In the genomic region with DNA sequence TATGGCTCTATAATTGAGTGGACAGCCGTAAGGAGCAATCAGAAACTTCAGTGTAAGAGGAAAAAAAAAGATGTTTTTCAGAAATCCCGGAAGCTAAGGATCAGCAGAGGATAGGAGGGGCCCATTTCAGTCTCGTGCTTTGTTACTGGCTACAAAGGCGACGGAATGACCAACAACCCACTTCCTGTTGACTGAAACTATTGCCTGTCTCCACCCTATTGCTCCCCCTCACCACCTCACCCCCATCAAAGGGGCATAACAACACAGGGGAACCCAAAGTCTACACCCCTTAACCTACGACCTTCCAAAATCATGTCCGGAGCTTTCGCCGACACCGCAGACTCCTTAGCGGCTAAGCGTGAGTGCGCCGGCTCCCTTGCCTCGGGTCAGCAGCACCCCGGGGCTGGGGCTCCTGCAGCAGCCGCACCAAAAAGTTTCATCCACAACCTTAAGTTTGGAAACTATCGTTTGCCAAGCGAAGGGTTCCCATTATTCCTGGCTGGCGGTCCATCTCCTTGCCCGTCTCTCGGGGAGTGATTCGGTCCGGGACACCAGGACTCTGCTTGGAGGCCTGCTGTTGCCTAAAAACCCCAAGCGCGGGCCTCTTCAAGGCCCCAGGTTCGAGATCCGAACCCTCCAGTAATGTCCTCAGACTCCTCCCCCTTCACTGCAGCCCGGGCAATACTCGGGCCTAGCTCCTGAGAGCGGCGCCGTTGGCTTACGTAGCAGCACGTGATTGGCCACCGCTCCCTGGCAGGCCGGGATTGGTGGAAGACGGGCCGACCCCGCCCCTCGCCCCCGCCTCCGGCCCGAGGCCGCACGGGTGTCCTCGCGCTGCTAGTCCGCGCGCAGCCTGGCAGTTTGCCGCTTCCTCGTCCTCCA, we compare ENCODE assay signal across 1 cellular context.
TF ChIP-seq lines count a peak whose summit lies in the region.

A gene (plus strand): TSS at position 840 of the 882 bp plus-strand sequence. CDS start 53 bp downstream, outside the sequence.

TF ChIP-seq in HEK293, 187 proteins besides CTCF, POLR2A, EP300 and RAD21 (continued from another document and continues in another):
- TF ChIP-seq, protein P1, sequence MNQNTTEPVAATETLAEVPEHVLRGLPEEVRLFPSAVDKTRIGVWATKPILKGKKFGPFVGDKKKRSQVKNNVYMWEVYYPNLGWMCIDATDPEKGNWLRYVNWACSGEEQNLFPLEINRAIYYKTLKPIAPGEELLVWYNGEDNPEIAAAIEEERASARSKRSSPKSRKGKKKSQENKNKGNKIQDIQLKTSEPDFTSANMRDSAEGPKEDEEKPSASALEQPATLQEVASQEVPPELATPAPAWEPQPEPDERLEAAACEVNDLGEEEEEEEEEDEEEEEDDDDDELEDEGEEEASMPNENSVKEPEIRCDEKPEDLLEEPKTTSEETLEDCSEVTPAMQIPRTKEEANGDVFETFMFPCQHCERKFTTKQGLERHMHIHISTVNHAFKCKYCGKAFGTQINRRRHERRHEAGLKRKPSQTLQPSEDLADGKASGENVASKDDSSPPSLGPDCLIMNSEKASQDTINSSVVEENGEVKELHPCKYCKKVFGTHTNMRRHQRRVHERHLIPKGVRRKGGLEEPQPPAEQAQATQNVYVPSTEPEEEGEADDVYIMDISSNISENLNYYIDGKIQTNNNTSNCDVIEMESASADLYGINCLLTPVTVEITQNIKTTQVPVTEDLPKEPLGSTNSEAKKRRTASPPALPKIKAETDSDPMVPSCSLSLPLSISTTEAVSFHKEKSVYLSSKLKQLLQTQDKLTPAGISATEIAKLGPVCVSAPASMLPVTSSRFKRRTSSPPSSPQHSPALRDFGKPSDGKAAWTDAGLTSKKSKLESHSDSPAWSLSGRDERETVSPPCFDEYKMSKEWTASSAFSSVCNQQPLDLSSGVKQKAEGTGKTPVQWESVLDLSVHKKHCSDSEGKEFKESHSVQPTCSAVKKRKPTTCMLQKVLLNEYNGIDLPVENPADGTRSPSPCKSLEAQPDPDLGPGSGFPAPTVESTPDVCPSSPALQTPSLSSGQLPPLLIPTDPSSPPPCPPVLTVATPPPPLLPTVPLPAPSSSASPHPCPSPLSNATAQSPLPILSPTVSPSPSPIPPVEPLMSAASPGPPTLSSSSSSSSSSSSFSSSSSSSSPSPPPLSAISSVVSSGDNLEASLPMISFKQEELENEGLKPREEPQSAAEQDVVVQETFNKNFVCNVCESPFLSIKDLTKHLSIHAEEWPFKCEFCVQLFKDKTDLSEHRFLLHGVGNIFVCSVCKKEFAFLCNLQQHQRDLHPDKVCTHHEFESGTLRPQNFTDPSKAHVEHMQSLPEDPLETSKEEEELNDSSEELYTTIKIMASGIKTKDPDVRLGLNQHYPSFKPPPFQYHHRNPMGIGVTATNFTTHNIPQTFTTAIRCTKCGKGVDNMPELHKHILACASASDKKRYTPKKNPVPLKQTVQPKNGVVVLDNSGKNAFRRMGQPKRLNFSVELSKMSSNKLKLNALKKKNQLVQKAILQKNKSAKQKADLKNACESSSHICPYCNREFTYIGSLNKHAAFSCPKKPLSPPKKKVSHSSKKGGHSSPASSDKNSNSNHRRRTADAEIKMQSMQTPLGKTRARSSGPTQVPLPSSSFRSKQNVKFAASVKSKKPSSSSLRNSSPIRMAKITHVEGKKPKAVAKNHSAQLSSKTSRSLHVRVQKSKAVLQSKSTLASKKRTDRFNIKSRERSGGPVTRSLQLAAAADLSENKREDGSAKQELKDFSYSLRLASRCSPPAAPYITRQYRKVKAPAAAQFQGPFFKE (tag by site-specific recombination; IDR thresholded peaks at IDR 0.05; ENCODE audit: borderline replicate concordance) = no peak
- 0 out of 2 replicates have a peak, but pooled peaks have one; percentile 28 for TF ChIP-seq ZEB2 (tag by site-specific recombination; IDR thresholded peaks at IDR 0.05)
- TF ChIP-seq ZNF423 (tag by site-specific recombination; IDR thresholded peaks at IDR 0.05) = 0 out of 2 replicates have a peak, but pooled peaks have one; percentile 50
- TF ChIP-seq ZNF660 (tag by site-specific recombination; IDR thresholded peaks at IDR 0.05) = no peak; the same call in none of the 2 replicates
- TF ChIP-seq ZNF239 (tag by site-specific recombination; IDR thresholded peaks at IDR 0.05) = no peak
- 0 out of 2 replicates have a peak, but pooled peaks have one; percentile 56 for TF ChIP-seq KLF7 (tag by site-specific recombination; IDR thresholded peaks at IDR 0.05; ENCODE audit: borderline replicate concordance)
- TF ChIP-seq MEIS1 (CRISPR knock-in tag; IDR thresholded peaks at IDR 0.05; ENCODE audit: borderline replicate concordance) = no peak
- TF ChIP-seq ZNF274 (IDR thresholded peaks at IDR 0.05; ENCODE audit: low read length) = no peak
- no peak for TF ChIP-seq ZNF274 (tag by site-specific recombination; IDR thresholded peaks at IDR 0.05; ENCODE audit: borderline replicate concordance)
- TF ChIP-seq, protein P2, sequence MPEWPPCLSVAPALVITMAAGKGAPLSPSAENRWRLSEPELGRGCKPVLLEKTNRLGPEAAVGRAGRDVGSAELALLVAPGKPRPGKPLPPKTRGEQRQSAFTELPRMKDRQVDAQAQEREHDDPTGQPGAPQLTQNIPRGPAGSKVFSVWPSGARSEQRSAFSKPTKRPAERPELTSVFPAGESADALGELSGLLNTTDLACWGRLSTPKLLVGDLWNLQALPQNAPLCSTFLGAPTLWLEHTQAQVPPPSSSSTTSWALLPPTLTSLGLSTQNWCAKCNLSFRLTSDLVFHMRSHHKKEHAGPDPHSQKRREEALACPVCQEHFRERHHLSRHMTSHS (tag by site-specific recombination; IDR thresholded peaks at IDR 0.05) = no peak
- no peak for TF ChIP-seq ZNF658 (tag by site-specific recombination; IDR thresholded peaks at IDR 0.05)
- TF ChIP-seq ZNF214 (tag by site-specific recombination; IDR thresholded peaks at IDR 0.05; ENCODE audit: borderline replicate concordance) = no peak
- TF ChIP-seq KLF10 (tag by site-specific recombination; IDR thresholded peaks at IDR 0.05) = peak; percentile 36; the same call in 1 of the 2 replicates
- no peak for TF ChIP-seq SCRT1 (tag by site-specific recombination; IDR thresholded peaks at IDR 0.05; ENCODE audit: borderline replicate concordance)
- 0 out of 2 replicates have a peak, but pooled peaks have one; percentile 25 for TF ChIP-seq ZSCAN16 (tag by site-specific recombination; IDR thresholded peaks at IDR 0.05)
- TF ChIP-seq, protein P3, sequence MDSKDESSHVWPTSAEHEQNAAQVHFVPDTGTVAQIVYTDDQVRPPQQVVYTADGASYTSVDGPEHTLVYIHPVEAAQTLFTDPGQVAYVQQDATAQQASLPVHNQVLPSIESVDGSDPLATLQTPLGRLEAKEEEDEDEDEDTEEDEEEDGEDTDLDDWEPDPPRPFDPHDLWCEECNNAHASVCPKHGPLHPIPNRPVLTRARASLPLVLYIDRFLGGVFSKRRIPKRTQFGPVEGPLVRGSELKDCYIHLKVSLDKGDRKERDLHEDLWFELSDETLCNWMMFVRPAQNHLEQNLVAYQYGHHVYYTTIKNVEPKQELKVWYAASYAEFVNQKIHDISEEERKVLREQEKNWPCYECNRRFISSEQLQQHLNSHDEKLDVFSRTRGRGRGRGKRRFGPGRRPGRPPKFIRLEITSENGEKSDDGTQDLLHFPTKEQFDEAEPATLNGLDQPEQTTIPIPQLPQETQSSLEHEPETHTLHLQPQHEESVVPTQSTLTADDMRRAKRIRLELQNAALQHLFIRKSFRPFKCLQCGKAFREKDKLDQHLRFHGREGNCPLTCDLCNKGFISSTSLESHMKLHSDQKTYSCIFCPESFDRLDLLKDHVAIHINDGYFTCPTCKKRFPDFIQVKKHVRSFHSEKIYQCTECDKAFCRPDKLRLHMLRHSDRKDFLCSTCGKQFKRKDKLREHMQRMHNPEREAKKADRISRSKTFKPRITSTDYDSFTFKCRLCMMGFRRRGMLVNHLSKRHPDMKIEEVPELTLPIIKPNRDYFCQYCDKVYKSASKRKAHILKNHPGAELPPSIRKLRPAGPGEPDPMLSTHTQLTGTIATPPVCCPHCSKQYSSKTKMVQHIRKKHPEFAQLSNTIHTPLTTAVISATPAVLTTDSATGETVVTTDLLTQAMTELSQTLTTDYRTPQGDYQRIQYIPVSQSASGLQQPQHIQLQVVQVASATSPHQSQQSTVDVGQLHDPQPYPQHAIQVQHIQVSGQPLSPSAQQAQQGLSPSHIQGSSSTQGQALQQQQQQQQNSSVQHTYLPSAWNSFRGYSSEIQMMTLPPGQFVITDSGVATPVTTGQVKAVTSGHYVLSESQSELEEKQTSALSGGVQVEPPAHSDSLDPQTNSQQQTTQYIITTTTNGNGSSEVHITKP (tag by site-specific recombination; IDR thresholded peaks at IDR 0.05) = peak; percentile 70
- TF ChIP-seq YY2 (tag by site-specific recombination; IDR thresholded peaks at IDR 0.05) = no peak
- no peak for TF ChIP-seq ZSCAN30 (tag by site-specific recombination; IDR thresholded peaks at IDR 0.05)
- TF ChIP-seq ZNF354C (tag by site-specific recombination; IDR thresholded peaks at IDR 0.05; ENCODE audit: borderline replicate concordance, low read depth) = no peak
- TF ChIP-seq, protein P4, sequence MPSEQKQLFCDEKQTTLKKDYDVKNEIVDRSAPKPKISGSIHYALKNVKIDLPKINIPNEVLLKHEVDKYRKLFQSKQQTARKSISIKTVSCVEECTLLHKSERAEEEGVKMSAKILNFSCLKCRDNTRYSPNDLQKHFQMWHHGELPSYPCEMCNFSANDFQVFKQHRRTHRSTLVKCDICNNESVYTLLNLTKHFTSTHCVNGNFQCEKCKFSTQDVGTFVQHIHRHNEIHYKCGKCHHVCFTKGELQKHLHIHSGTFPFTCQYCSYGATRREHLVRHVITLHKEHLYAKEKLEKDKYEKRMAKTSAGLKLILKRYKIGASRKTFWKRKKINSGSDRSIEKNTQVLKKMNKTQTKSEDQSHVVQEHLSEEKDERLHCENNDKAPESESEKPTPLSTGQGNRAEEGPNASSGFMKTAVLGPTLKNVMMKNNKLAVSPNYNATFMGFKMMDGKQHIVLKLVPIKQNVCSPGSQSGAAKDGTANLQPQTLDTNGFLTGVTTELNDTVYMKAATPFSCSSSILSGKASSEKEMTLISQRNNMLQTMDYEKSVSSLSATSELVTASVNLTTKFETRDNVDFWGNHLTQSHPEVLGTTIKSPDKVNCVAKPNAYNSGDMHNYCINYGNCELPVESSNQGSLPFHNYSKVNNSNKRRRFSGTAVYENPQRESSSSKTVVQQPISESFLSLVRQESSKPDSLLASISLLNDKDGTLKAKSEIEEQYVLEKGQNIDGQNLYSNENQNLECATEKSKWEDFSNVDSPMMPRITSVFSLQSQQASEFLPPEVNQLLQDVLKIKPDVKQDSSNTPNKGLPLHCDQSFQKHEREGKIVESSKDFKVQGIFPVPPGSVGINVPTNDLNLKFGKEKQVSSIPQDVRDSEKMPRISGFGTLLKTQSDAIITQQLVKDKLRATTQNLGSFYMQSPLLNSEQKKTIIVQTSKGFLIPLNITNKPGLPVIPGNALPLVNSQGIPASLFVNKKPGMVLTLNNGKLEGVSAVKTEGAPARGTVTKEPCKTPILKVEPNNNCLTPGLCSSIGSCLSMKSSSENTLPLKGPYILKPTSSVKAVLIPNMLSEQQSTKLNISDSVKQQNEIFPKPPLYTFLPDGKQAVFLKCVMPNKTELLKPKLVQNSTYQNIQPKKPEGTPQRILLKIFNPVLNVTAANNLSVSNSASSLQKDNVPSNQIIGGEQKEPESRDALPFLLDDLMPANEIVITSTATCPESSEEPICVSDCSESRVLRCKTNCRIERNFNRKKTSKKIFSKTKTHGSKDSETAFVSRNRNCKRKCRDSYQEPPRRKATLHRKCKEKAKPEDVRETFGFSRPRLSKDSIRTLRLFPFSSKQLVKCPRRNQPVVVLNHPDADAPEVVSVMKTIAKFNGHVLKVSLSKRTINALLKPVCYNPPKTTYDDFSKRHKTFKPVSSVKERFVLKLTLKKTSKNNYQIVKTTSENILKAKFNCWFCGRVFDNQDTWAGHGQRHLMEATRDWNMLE (tag by site-specific recombination; conservative IDR thresholded peaks at IDR 0.05; ENCODE audit: low read depth) = peak; percentile 26; the same call in 1 of the 2 replicates
- peak; percentile 82 for TF ChIP-seq ZBTB17 (tag by site-specific recombination; IDR thresholded peaks at IDR 0.05)
- TF ChIP-seq, protein P5, sequence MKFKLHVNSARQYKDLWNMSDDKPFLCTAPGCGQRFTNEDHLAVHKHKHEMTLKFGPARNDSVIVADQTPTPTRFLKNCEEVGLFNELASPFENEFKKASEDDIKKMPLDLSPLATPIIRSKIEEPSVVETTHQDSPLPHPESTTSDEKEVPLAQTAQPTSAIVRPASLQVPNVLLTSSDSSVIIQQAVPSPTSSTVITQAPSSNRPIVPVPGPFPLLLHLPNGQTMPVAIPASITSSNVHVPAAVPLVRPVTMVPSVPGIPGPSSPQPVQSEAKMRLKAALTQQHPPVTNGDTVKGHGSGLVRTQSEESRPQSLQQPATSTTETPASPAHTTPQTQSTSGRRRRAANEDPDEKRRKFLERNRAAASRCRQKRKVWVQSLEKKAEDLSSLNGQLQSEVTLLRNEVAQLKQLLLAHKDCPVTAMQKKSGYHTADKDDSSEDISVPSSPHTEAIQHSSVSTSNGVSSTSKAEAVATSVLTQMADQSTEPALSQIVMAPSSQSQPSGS (tag by site-specific recombination; IDR thresholded peaks at IDR 0.05; ENCODE audit: low read depth) = no peak
- no peak for TF ChIP-seq PRDM1 (tag by site-specific recombination; IDR thresholded peaks at IDR 0.05)
- TF ChIP-seq BCL11B (tag by site-specific recombination; IDR thresholded peaks at IDR 0.05; ENCODE audit: low read depth) = no peak; the same call in 1 of the 2 replicates
- TF ChIP-seq ZNF175 (tag by site-specific recombination; IDR thresholded peaks at IDR 0.05) = no peak
- TF ChIP-seq ZNF341 (tag by site-specific recombination; IDR thresholded peaks at IDR 0.05; ENCODE audit: low read depth) = peak; percentile 41
- TF ChIP-seq ZNF555 (tag by site-specific recombination; conservative IDR thresholded peaks at IDR 0.05) = no peak
- TF ChIP-seq ZNF561 (tag by site-specific recombination; IDR thresholded peaks at IDR 0.05; ENCODE audit: borderline replicate concordance) = no peak; the same call in none of the 2 replicates
- TF ChIP-seq ZNF624 (tag by site-specific recombination; IDR thresholded peaks at IDR 0.05) = no peak
- TF ChIP-seq ZNF629 (tag by site-specific recombination; IDR thresholded peaks at IDR 0.05) = peak; percentile 54
- TF ChIP-seq ZNF174 (tag by site-specific recombination; IDR thresholded peaks at IDR 0.05) = no peak
- no peak for TF ChIP-seq ZNF132 (tag by site-specific recombination; IDR thresholded peaks at IDR 0.05; ENCODE audit: borderline replicate concordance)
- TF ChIP-seq ZNF138 (tag by site-specific recombination; IDR thresholded peaks at IDR 0.05; ENCODE audit: borderline replicate concordance) = no peak
- TF ChIP-seq, protein P6, sequence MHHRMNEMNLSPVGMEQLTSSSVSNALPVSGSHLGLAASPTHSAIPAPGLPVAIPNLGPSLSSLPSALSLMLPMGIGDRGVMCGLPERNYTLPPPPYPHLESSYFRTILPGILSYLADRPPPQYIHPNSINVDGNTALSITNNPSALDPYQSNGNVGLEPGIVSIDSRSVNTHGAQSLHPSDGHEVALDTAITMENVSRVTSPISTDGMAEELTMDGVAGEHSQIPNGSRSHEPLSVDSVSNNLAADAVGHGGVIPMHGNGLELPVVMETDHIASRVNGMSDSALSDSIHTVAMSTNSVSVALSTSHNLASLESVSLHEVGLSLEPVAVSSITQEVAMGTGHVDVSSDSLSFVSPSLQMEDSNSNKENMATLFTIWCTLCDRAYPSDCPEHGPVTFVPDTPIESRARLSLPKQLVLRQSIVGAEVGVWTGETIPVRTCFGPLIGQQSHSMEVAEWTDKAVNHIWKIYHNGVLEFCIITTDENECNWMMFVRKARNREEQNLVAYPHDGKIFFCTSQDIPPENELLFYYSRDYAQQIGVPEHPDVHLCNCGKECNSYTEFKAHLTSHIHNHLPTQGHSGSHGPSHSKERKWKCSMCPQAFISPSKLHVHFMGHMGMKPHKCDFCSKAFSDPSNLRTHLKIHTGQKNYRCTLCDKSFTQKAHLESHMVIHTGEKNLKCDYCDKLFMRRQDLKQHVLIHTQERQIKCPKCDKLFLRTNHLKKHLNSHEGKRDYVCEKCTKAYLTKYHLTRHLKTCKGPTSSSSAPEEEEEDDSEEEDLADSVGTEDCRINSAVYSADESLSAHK (tag by site-specific recombination; IDR thresholded peaks at IDR 0.05) = peak; percentile 40
- no peak for TF ChIP-seq ZNF133 (tag by site-specific recombination; IDR thresholded peaks at IDR 0.05)
